32 cellular contexts compared by ENCODE assay signal in the genomic region with DNA sequence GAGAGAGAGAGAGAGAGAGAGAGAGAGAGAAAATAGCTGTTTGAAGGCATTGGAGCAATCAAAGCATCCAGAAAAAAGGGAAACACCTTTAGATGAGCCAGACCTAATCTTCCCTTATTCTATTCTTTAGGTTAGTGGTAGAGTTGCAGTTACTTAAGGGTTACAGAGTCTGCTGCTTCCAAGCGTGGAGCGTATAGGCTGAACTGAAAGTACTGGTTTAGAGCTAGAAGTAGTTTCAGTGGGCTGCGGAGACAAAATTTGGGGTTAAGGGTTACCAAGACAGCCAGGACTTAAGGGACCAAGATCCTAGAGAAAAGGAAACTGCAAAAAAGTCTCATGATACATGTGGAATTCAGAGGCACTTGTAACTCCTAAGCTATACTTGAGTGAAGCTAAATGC.
"Had no signal": no experiment of that assay in that cellular context is flagged by ENCODE, and none has a peak within 500 bp of the region (broad histone marks: within the 10 kb centered on the region; RNA-seq: fewer than 3 reads in every experiment).

No MANE protein-coding gene starts in this region.

- DNase-seq: activated B cell treated with CpG ODN at 0.5 μM for 24 hours; activated CD4-positive, alpha-beta T cell treated with anti-CD3 and anti-CD28 coated beads for 48 hours; activated CD4-positive, alpha-beta T cell treated with anti-CD3 and anti-CD28 coated beads, Interleukin-2, amount 50 U/mL, for 1 hour; activated CD4-positive, alpha-beta T cell treated with anti-CD3 and anti-CD28 coated beads, Interleukin-2, amount 50 U/mL, for 48 hours; activated CD8-positive, alpha-beta memory T cell treated with anti-CD3 and anti-CD28 coated beads for 24 hours; activated CD8-positive, alpha-beta T cell treated with anti-CD3 and anti-CD28 coated beads for 36 hours; activated effector memory CD4-positive, alpha-beta T cell treated with Interleukin-2 at 50 U/mL for 16 hours; activated gamma-delta T cell treated with Interleukin-2 at 50 U/mL for 16 hours; activated naive CD4-positive, alpha-beta T cell treated with anti-CD3 and anti-CD28 coated beads, Interleukin-2, amount 50 U/mL, for 16 hours; activated naive CD4-positive, alpha-beta T cell treated with Interleukin-2 at 50 U/mL for 16 hours; activated T-cell treated with anti-CD3 and anti-CD28 coated beads, Interleukin-2, amount 50 U/mL, for 4 hours; amniotic stem cell; anterior cingulate cortex; brain microvascular endothelial cell; caudate nucleus; cortex of kidney; dermis blood vessel endothelial cell; effector CD4-positive, alpha-beta T cell; effector memory CD8-positive, alpha-beta T cell; erythroblast; foreskin keratinocyte; gastrocnemius medialis; glutamatergic neuron; heart left ventricle; T-helper 17 cell; T1000; WERI-Rb-1 had no signal

- H3K27me3 Mint-ChIP-seq: activated B cell treated with CpG ODN at 0.5 μM for 24 hours; activated CD8-positive, alpha-beta T cell treated with anti-CD3 and anti-CD28 coated beads for 36 hours; effector memory CD8-positive, alpha-beta T cell; T-helper 17 cell had no signal

- H3K27ac Mint-ChIP-seq: activated B cell treated with CpG ODN at 0.5 μM for 24 hours; activated CD8-positive, alpha-beta T cell treated with anti-CD3 and anti-CD28 coated beads for 36 hours; activated naive CD8-positive, alpha-beta T cell; activated T-helper 17 cell treated with anti-CD3 and anti-CD28 coated beads, Interleukin-2, amount 50 U/mL, for 72 hours; effector memory CD8-positive, alpha-beta T cell; T-helper 17 cell; T-helper 2 cell treated with Interferon-gamma antibody and Interleukin-4, amounts not matched to agents 5 μg/mL and 100 μg/mL, for 36 hours had no signal

- ATAC-seq: activated CD4-positive, CD25-positive, alpha-beta regulatory T cell treated with anti-CD3 and anti-CD28 coated beads, Interleukin-2, amount 50 U/mL, for 24 hours; activated CD8-positive, alpha-beta T cell treated with anti-CD3 and anti-CD28 coated beads for 36 hours; activated T-cell treated with anti-CD3 and anti-CD28 coated beads, Interleukin-2, amount 50 U/mL, for 4 hours; activated T-helper 17 cell treated with anti-CD3 and anti-CD28 coated beads, Interleukin-2, amount 50 U/mL, for 72 hours; effector memory CD8-positive, alpha-beta T cell; foreskin keratinocyte; gastrocnemius medialis; T-helper 17 cell had no signal

- H3K4me1 Mint-ChIP-seq: activated B cell treated with CpG ODN at 0.5 μM for 24 hours; activated T-helper 17 cell treated with anti-CD3 and anti-CD28 coated beads, Interleukin-2, amount 50 U/mL, for 72 hours; T-helper 17 cell had no signal

- H3K27ac ChIP-seq: brain microvascular endothelial cell, esophagus muscularis mucosa, foreskin keratinocyte, gastrocnemius medialis, heart left ventricle, WERI-Rb-1 had no signal

- H3K27me3 ChIP-seq: brain microvascular endothelial cell, esophagus muscularis mucosa, foreskin keratinocyte, gastrocnemius medialis, heart left ventricle had no signal

- H3K4me3 ChIP-seq: esophagus muscularis mucosa, gastrocnemius medialis, heart left ventricle had no signal

- H3K9me3 Mint-ChIP-seq: activated B cell treated with CpG ODN at 0.5 μM for 24 hours; activated CD8-positive, alpha-beta T cell treated with anti-CD3 and anti-CD28 coated beads for 36 hours; activated T-cell treated with anti-CD3 and anti-CD28 coated beads, Interleukin-2, amount 50 U/mL, for 4 hours; activated T-helper 17 cell treated with anti-CD3 and anti-CD28 coated beads, Interleukin-2, amount 50 U/mL, for 72 hours; effector memory CD8-positive, alpha-beta T cell; T-helper 2 cell treated with Interferon-gamma antibody and Interleukin-4, amounts not matched to agents 5 μg/mL and 100 μg/mL, for 36 hours had no signal

- H3K36me3 ChIP-seq: brain microvascular endothelial cell, esophagus muscularis mucosa, gastrocnemius medialis, heart left ventricle, WERI-Rb-1 had no signal

- H3K9me3 ChIP-seq: esophagus muscularis mucosa, gastrocnemius medialis, heart left ventricle had no signal

- H3K4me3 Mint-ChIP-seq: activated B cell treated with CpG ODN at 0.5 μM for 24 hours; activated CD8-positive, alpha-beta T cell treated with anti-CD3 and anti-CD28 coated beads for 36 hours; activated naive CD8-positive, alpha-beta T cell; activated T-cell treated with anti-CD3 and anti-CD28 coated beads, Interleukin-2, amount 50 U/mL, for 4 hours; activated T-helper 17 cell treated with anti-CD3 and anti-CD28 coated beads, Interleukin-2, amount 50 U/mL, for 72 hours; effector memory CD8-positive, alpha-beta T cell; T-helper 17 cell; T-helper 2 cell treated with Interferon-gamma antibody and Interleukin-4, amounts not matched to agents 5 μg/mL and 100 μg/mL, for 36 hours had no signal

- H3K4me1 ChIP-seq: esophagus muscularis mucosa, foreskin keratinocyte, gastrocnemius medialis had no signal

- H3K36me3 Mint-ChIP-seq: activated naive CD8-positive, alpha-beta T cell had no signal
